ENCODE assay signal across 19 cellular contexts in genomic region chr7:101519324-101520017, GRCh38.
DNase-seq lines count a peak whose midpoint lies in the region; ATAC-seq, FAIRE-seq and TF ChIP-seq lines count a peak whose summit lies in the region.
"Had no signal": no experiment of that assay in that cellular context is flagged by ENCODE, and none has a peak within 500 bp of the region (broad histone marks: within the 10 kb centered on the region; RNA-seq: fewer than 3 reads in every experiment).

No MANE protein-coding gene starts in this region.

- H3K27ac ChIP-seq in HEK293 (ENCODE audit: extremely low read depth, low read depth, low read length): no peak overlapping the region
- no peak overlapping the region for H3K27ac ChIP-seq in K562 (ENCODE audit: extremely low read depth, low read depth, low read length)
- no peak overlapping the region for H3K27ac ChIP-seq in left lung
- H3K27ac ChIP-seq: cardiac muscle cell, uterus had no signal

- BruUV-seq in K562 (replicated peaks; lab: Mats Ljungman, UMichigan): no TSS peak

- H3K27me3 ChIP-seq in K562 (ENCODE audit: control insufficient read depth in 2 of 2, insufficient read depth in 2 of 2, low read length in 2 of 2): peaks cover 10 to 57% of the 10 kb centered on the region in 2 experiments; a peak in 4 of 5 replicates
- peaks cover 0 to 8% of the 10 kb centered on the region in 2 donors for H3K27me3 ChIP-seq in left lung
- H3K27me3 ChIP-seq: cardiac muscle cell, uterus had no signal

- peak; percentile 71 for DNase-seq in AG20443 (ENCODE audit: low spot score)
- DNase-seq in K562 (ENCODE audit: extremely low read depth in 1 of 4, low spot score in 3 of 4): no peak
- no peak for DNase-seq in left lung
- DNase-seq in GM12892 (ENCODE audit: insufficient read length): no peak
- no peak for DNase-seq in frontal cortex (ENCODE audit: low spot score in 2 of 2)
- DNase-seq in activated CD8-positive, alpha-beta memory T cell treated with anti-CD3 and anti-CD28 coated beads, Interleukin-2, amount 50 U/mL, for 4 hours: no peak
- DNase-seq in type B pancreatic cell (ENCODE audit: extremely low spot score, unreplicated experiment): no peak
- DNase-seq: activated naive CD4-positive, alpha-beta T cell treated with anti-CD3 and anti-CD28 coated beads for 36 hours; CD8-positive, alpha-beta T cell; effector memory CD8-positive, alpha-beta T cell; islet precursor cell; Kasumi-1; midbrain; NCI-H1694 treated with DMSO at 0.1 percent for 48 hours; stimulated activated naive B cell treated with anti-CD40 and anti-IgM and Interleukin-4, amounts not matched to agents 10 μg/mL and 1 μg/mL and 100 μg/mL, for 72 hours; uterus had no signal

- peaks cover 2% of the 10 kb centered on the region for H3K9me3 Mint-ChIP-seq in type B pancreatic cell
- H3K9me3 Mint-ChIP-seq: CD8-positive, alpha-beta T cell; T-helper 1 cell treated with Interleukin-12 subunit alpha and Interleukin-12 subunit beta and Interleukin-4 antibody, amounts not matched to agents 30 μg/mL and 1 μg/mL, for 36 hours had no signal

- H3K4me1 ChIP-seq in HEK293 (ENCODE audit: control insufficient read depth, insufficient read depth, low read length) (no peaks in the 10 kb centered on the region), K562 (replicated peaks in 1 of 2; ENCODE audit: control insufficient read depth in 2 of 2, insufficient read depth in 2 of 2, low read length in 2 of 2) (no peaks in the 10 kb centered on the region; a peak in 3 of 5 replicates), left lung (no peaks in the 10 kb centered on the region)
- H3K4me1 ChIP-seq: uterus had no signal

- H3K9me3 ChIP-seq in HEK293 (ENCODE audit: control insufficient read depth, insufficient read depth, low read depth, low read length): no peaks in the 10 kb centered on the region
- H3K9me3 ChIP-seq in K562 (replicated peaks; ENCODE audit: control insufficient read depth, insufficient read depth, low read depth, low read length): no peaks in the 10 kb centered on the region
- H3K9me3 ChIP-seq in left lung: no peaks in the 10 kb centered on the region
- H3K9me3 ChIP-seq: uterus had no signal

- no peaks in the 10 kb centered on the region; the same call in 1 of the 2 replicates for H4K20me1 ChIP-seq in K562 (replicated peaks; ENCODE audit: control insufficient read depth, insufficient read depth, low read length)

- no peaks in the 10 kb centered on the region for H3K27me3 Mint-ChIP-seq in type B pancreatic cell

- no peak for ATAC-seq in K562
- ATAC-seq in left lung: peak; percentile 32
- ATAC-seq: CD8-positive, alpha-beta T cell; effector memory CD8-positive, alpha-beta T cell; stimulated activated naive B cell treated with anti-CD40 and anti-IgM and Interleukin-4, amounts not matched to agents 10 μg/mL and 1 μg/mL and 100 μg/mL, for 72 hours had no signal

- 0 out of 4 replicates have a peak overlapping the region, but pooled peaks of 1 of the 2 experiments have one; percentile 32 for H3K9ac ChIP-seq in K562 (ENCODE audit: insufficient read depth in 1 of 2, low read depth in 2 of 2, low read length in 2 of 2)

- no peaks in the 10 kb centered on the region for H3K79me2 ChIP-seq in K562 (ENCODE audit: control insufficient read depth, insufficient read depth, low read length)

- POLR2A ChIA-PET in HEK293 (lab: Yijun Ruan, JAX) (no interaction called here), K562 (lab: Yijun Ruan, JAX) (interaction anchor here (0.9 kb wide), 1 partner anchor 17 kb away, joined by 4 read pairs; no protein-coding TSS in a partner anchor)

- TF ChIP-seq POLR2A in K562 (conservative IDR thresholded peaks at IDR 0.05) (no peak), GM12892 (IDR thresholded peaks at IDR 0.05; ENCODE audit: low read depth, low read length) (no peak)

- 0% methylated on average over 11 of the region's 12 CpGs for WGBS in K562 (ENCODE audit: insufficient coverage, low coverage, missing lambda C conversion rate)

- H3K4me2 ChIP-seq in K562 (ENCODE audit: insufficient read depth, low read length): no peak overlapping the region

- TF ChIP-seq RAD21 in K562 (CRISPR knock-in tag; conservative IDR thresholded peaks at IDR 0.05 in 1 of 2, IDR thresholded peaks at IDR 0.05 in 1 of 2): no peak

- H3K36me3 ChIP-seq in HEK293 (ENCODE audit: control insufficient read depth in 2 of 2, insufficient read depth in 1 of 2, low read length in 2 of 2): no peaks in the 10 kb centered on the region
- H3K36me3 ChIP-seq in K562 (ENCODE audit: control insufficient read depth, insufficient read depth, low read length): no peaks in the 10 kb centered on the region
- H3K36me3 ChIP-seq in left lung: no peaks in the 10 kb centered on the region
- H3K36me3 ChIP-seq: cardiac muscle cell, uterus had no signal

- CTCF ChIA-PET in HEK293 (lab: Yijun Ruan, JAX): interaction anchor here (0.6 to 4.9 kb wide), 5 partner anchors 11 to 632 kb away, joined by 3 to 28 read pairs (median 4); no protein-coding TSS in a partner anchor
- CTCF ChIA-PET in K562 (lab: Yijun Ruan, JAX; ENCODE audit: low intra/inter-chr PET ratio): no interaction called here

- peaks cover 3% of the 10 kb centered on the region for H3K9me1 ChIP-seq in K562 (ENCODE audit: control insufficient read depth, insufficient read depth, low read length)

- no peak overlapping the region for H2AFZ ChIP-seq in K562 (ENCODE audit: low read depth, low read length)

- H3K4me1 Mint-ChIP-seq in type B pancreatic cell (ENCODE audit: unreplicated experiment): peaks cover 14% of the 10 kb centered on the region
- H3K4me1 Mint-ChIP-seq: stimulated activated naive B cell treated with anti-CD40 and anti-IgM and Interleukin-4, amounts not matched to agents 10 μg/mL and 1 μg/mL and 100 μg/mL, for 72 hours had no signal

- H3K36me3 Mint-ChIP-seq in type B pancreatic cell: peaks cover under 1% of the 10 kb centered on the region
- H3K36me3 Mint-ChIP-seq: CD8-positive, alpha-beta T cell had no signal

- H3K4me3 ChIP-seq in HEK293 (ENCODE audit: low read depth, low read length): no peak overlapping the region
- no peak overlapping the region for H3K4me3 ChIP-seq in K562
- H3K4me3 ChIP-seq in left lung: no peak overlapping the region
- H3K4me3 ChIP-seq: cardiac muscle cell, uterus had no signal

- FAIRE-seq in K562 (lab: Jason Lieb, UNC) (no peak), GM12892 (lab: Jason Lieb, UNC) (no peak), frontal cortex (lab: Jason Lieb, UNC) (no peak)

- no peak for TF ChIP-seq CTCF in HEK293 (tag by site-specific recombination; IDR thresholded peaks at IDR 0.05)
- TF ChIP-seq CTCF in K562 (IDR thresholded peaks at IDR 0.05 in 2 of 3, conservative IDR thresholded peaks at IDR 0.05 in 1 of 3; ENCODE audit: insufficient read depth in 2 of 3, low read depth in 1 of 3, low read length in 3 of 3): no peak
- TF ChIP-seq CTCF in left lung (IDR thresholded peaks at IDR 0.05): no peak
- TF ChIP-seq CTCF in type B pancreatic cell (conservative IDR thresholded peaks at IDR 0.05): no peak

- intact Hi-C loops in K562 (cut with micrococcal nuclease): no loop called here
- intact Hi-C loops in left lung (cut with DNase I): no loop called here

- no peak for TF ChIP-seq EP300 in K562 (IDR thresholded peaks at IDR 0.05; ENCODE audit: low read length)

- H3K4me3 Mint-ChIP-seq in type B pancreatic cell: no peak overlapping the region
- H3K4me3 Mint-ChIP-seq: activated naive CD4-positive, alpha-beta T cell treated with anti-CD3 and anti-CD28 coated beads for 36 hours; CD8-positive, alpha-beta T cell; effector memory CD8-positive, alpha-beta T cell; stimulated activated naive B cell treated with anti-CD40 and anti-IgM and Interleukin-4, amounts not matched to agents 10 μg/mL and 1 μg/mL and 100 μg/mL, for 72 hours; T-helper 1 cell treated with Interleukin-12 subunit alpha and Interleukin-12 subunit beta and Interleukin-4 antibody, amounts not matched to agents 30 μg/mL and 1 μg/mL, for 36 hours had no signal

- no peak overlapping the region for H3K27ac Mint-ChIP-seq in type B pancreatic cell
- H3K27ac Mint-ChIP-seq: activated naive CD4-positive, alpha-beta T cell treated with anti-CD3 and anti-CD28 coated beads for 36 hours; CD8-positive, alpha-beta T cell; effector memory CD8-positive, alpha-beta T cell; stimulated activated naive B cell treated with anti-CD40 and anti-IgM and Interleukin-4, amounts not matched to agents 10 μg/mL and 1 μg/mL and 100 μg/mL, for 72 hours; T-helper 1 cell treated with Interleukin-12 subunit alpha and Interleukin-12 subunit beta and Interleukin-4 antibody, amounts not matched to agents 30 μg/mL and 1 μg/mL, for 36 hours had no signal

- in situ Hi-C loops in K562 (cut with MboI): no loop called here

TF ChIP-seq in HEK293, 187 proteins besides CTCF, POLR2A, EP300 and RAD21 (continues in another document):
- TF ChIP-seq GLIS2 (tag by site-specific recombination; IDR thresholded peaks at IDR 0.05): no peak
- TF ChIP-seq MZF1 (tag by site-specific recombination; IDR thresholded peaks at IDR 0.05; ENCODE audit: borderline replicate concordance): no peak
- no peak for TF ChIP-seq ZNF48 (tag by site-specific recombination; IDR thresholded peaks at IDR 0.05)
- TF ChIP-seq ZFP69B (tag by site-specific recombination; IDR thresholded peaks at IDR 0.05): no peak
- no peak for TF ChIP-seq GLI4 (tag by site-specific recombination; IDR thresholded peaks at IDR 0.05)

TF ChIP-seq in K562, 482 proteins besides CTCF, POLR2A, EP300 and RAD21:
- TF ChIP-seq MCM2 (IDR thresholded peaks at IDR 0.05; ENCODE audit: low read depth): no peak
- peak; percentile 16 for TF ChIP-seq ZFP36 (IDR thresholded peaks at IDR 0.05; ENCODE audit: low read depth, low read length, partially characterized antibody)
